Comparison of ENCODE assay signal across 26 cellular contexts in the genomic region with DNA sequence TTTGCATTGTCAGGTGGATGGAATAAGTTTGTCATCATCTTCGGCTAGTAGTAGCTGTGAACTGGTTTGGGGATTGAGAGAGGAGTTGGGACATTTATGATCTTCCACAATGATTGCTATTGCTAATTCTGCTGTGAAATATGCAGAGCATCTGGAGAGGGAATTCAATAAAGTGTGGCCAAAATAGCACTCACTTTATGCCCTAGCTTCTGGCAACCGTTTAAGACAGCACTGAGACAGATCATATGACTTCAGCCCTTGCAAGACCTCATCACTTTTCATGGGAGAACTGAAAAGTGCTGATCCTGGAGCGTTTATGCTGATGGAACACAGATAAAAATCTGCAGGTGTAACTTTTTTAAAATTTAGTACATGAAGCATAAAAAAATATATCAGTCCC.
"Had no signal": no experiment of that assay in that cellular context is flagged by ENCODE, and none has a peak within 500 bp of the region (broad histone marks: within the 10 kb centered on the region; RNA-seq: fewer than 3 reads in every experiment).

No MANE protein-coding gene starts in this region.

- H3K4me1 ChIP-seq: heart right ventricle, left lung, psoas muscle, tibial nerve, upper lobe of left lung had no signal

- FAIRE-seq: colon, islet of Langerhans, small intestine, urothelium cell line had no signal

- H3K27me3 ChIP-seq: dorsolateral prefrontal cortex, heart right ventricle, left lung, tibial nerve, upper lobe of left lung had no signal

- H3K4me3 ChIP-seq: dorsolateral prefrontal cortex, heart right ventricle, left lung, mucosa of descending colon, psoas muscle, thoracic aorta, tibial nerve, upper lobe of left lung had no signal

- H3K27ac ChIP-seq: dorsolateral prefrontal cortex, heart right ventricle, left lung, psoas muscle, thoracic aorta, tibial nerve, upper lobe of left lung had no signal

- H3K9me3 ChIP-seq: heart right ventricle, mucosa of descending colon, psoas muscle, thoracic aorta, tibial nerve, upper lobe of left lung had no signal

- ATAC-seq: heart right ventricle; left cardiac atrium; left lung; mucosa of descending colon; naive thymus-derived CD8-positive, alpha-beta T cell; psoas muscle; right cardiac atrium; stimulated activated naive B cell treated with anti-CD40 and anti-IgM and Interleukin-4, amounts not matched to agents 10 μg/mL and 1 μg/mL and 100 μg/mL, for 72 hours had no signal

- H3K36me3 ChIP-seq: heart right ventricle, left lung, thoracic aorta, tibial nerve, upper lobe of left lung had no signal

- DNase-seq: dorsolateral prefrontal cortex; effector CD4-positive, alpha-beta T cell; foreskin melanocyte; glutamatergic neuron; heart right ventricle; hippocampal formation; left cardiac atrium; left lung; mesenchymal stem cell; mucosa of descending colon; naive thymus-derived CD8-positive, alpha-beta T cell; nephron progenitor cell; nucleus accumbens; posterior cingulate gyrus; psoas muscle; right cardiac atrium; small intestine; stimulated activated CD4-positive, alpha-beta T cell treated with anti-CD3 and anti-CD28 coated beads, Interleukin-15, amount 100 ng/mL, for 24 hours; stimulated activated CD4-positive, alpha-beta T cell treated with anti-CD3 and anti-CD28 coated beads, Interleukin-2, amount 100 ng/mL, for 48 hours; stimulated activated naive B cell treated with anti-CD40 and anti-IgM and Interleukin-4, amounts not matched to agents 10 μg/mL and 1 μg/mL and 100 μg/mL, for 72 hours; upper lobe of left lung had no signal
